Comparison of ENCODE assay signal across 9 cellular contexts in genomic region chr9:35553670-35554543, GRCh38. TPM values are rescaled to one million over a fixed set of nuclear protein-coding genes. Genes with fewer than 3 reads are reported as not detected.
A peak's percentile ranks its signal among the peaks of the same experiment; 100 is the strongest.
DNase-seq lines count a peak whose midpoint lies in the region; ATAC-seq and TF ChIP-seq lines count a peak whose summit lies in the region.
"Had no signal": no experiment of that assay in that cellular context is flagged by ENCODE, and none has a peak within 500 bp of the region (broad histone marks: within the 10 kb centered on the region; RNA-seq: fewer than 3 reads in every experiment).

No MANE protein-coding gene starts in this region.

- H3K9ac ChIP-seq in SK-N-SH, result no peak overlapping the region

- CTCF ChIA-PET in SK-N-SH (lab: Yijun Ruan, JAX), result interaction anchor here (0.5 to 7.2 kb wide), 55 partner anchors 8 to 780 kb away, joined by 3 to 45 read pairs (median 4); partner anchors contain the start of genes PIGO and RUSC2

- peak overlapping the region in 1 of 2 experiments; percentile 17; a peak in 1 of 4 replicates for H3K4me3 ChIP-seq in SK-N-SH (ENCODE audit: low read depth in 2 of 2, low read length in 1 of 2)

- H3K27me3 Mint-ChIP-seq in chondrocyte (ENCODE audit: low read depth), result no peaks in the 10 kb centered on the region
- H3K27me3 Mint-ChIP-seq: activated naive CD4-positive, alpha-beta T cell treated with anti-CD3 and anti-CD28 coated beads, Interleukin-2, amount 50 U/mL, for 24 hours had no signal

- ATAC-seq in left lobe of liver (peak; percentile 96), HG02885 (IDR thresholded peaks at IDR 0.05; ENCODE audit: poor library complexity, unreplicated experiment) (no peak)

- peaks cover 26 to 31% of the 10 kb centered on the region in 2 experiments for H3K36me3 ChIP-seq in SK-N-SH (replicated peaks in 1 of 2; ENCODE audit: control insufficient read depth in 1 of 2, insufficient read depth in 2 of 2, low read length in 1 of 2)

- peaks cover 28% of the 10 kb centered on the region for H3K4me1 Mint-ChIP-seq in chondrocyte (ENCODE audit: low read depth)
- H3K4me1 Mint-ChIP-seq: activated naive CD4-positive, alpha-beta T cell treated with anti-CD3 and anti-CD28 coated beads, Interleukin-2, amount 50 U/mL, for 24 hours had no signal

- no peaks in the 10 kb centered on the region for H3K27me3 ChIP-seq in SK-N-SH (ENCODE audit: insufficient read depth)

- DNase-seq in EL (peak; percentile 85), LHCN-M2 (ENCODE audit: low read depth) (peak; percentile 83), SK-N-SH (peak; percentile 84), chondrocyte (ENCODE audit: low spot score) (no peak), left lobe of liver (ENCODE audit: low spot score) (peak; percentile 62)
- DNase-seq in stimulated activated CD4-positive, alpha-beta T cell treated with anti-CD3 and anti-CD28 coated beads, Interleukin-2, amount 100 ng/mL, for 48 hours, result peak; percentile 20 to 27
- no peak for DNase-seq in activated CD8-positive, alpha-beta memory T cell treated with anti-CD3 and anti-CD28 coated beads for 24 hours

- peak; percentile 97 for TF ChIP-seq RAD21 in SK-N-SH (IDR thresholded peaks at IDR 0.05; ENCODE audit: low read length)

- peak; percentile 93 for TF ChIP-seq CTCF in SK-N-SH (IDR thresholded peaks at IDR 0.05)
- peak; percentile 97 for TF ChIP-seq CTCF in chondrocyte (IDR thresholded peaks at IDR 0.05)

- no peak overlapping the region for H3K4me3 Mint-ChIP-seq in chondrocyte (ENCODE audit: unreplicated experiment)
- H3K4me3 Mint-ChIP-seq: activated naive CD4-positive, alpha-beta T cell treated with anti-CD3 and anti-CD28 coated beads, Interleukin-2, amount 50 U/mL, for 24 hours had no signal

- no peaks in the 10 kb centered on the region for H3K9me3 Mint-ChIP-seq in chondrocyte (ENCODE audit: low read depth)
- H3K9me3 Mint-ChIP-seq: activated naive CD4-positive, alpha-beta T cell treated with anti-CD3 and anti-CD28 coated beads, Interleukin-2, amount 50 U/mL, for 24 hours had no signal

- 18% methylated on average over 12 of the region's 12 CpGs for WGBS in SK-N-SH (ENCODE audit: low lambda C conversion rate)

- H3K27ac ChIP-seq in SK-N-SH (ENCODE audit: low read depth in 2 of 2, low read length in 1 of 2), result peak overlapping the region in 1 of 2 experiments; percentile 38; a peak in 2 of 4 replicates

- peaks cover 31% of the 10 kb centered on the region for H4K20me1 ChIP-seq in SK-N-SH (ENCODE audit: insufficient read depth)

- no peak for TF ChIP-seq EP300 in SK-N-SH (IDR thresholded peaks at IDR 0.05; ENCODE audit: borderline replicate concordance in 1 of 2, low read depth in 1 of 2, low read length in 1 of 2)

- POLR2A ChIA-PET in SK-N-SH (lab: Yijun Ruan, JAX), result interaction anchor here (1.3 kb wide), 1 partner anchor 12 kb away, joined by 5 read pairs; no protein-coding TSS in a partner anchor

- no peaks in the 10 kb centered on the region for H3K9me2 ChIP-seq in SK-N-SH

- peaks cover 12% of the 10 kb centered on the region for H3F3A ChIP-seq in SK-N-SH (replicated peaks; ENCODE audit: insufficient read depth)

- peaks cover 0 to 5% of the 10 kb centered on the region in 2 experiments; a peak in 2 of 4 replicates for H3K4me1 ChIP-seq in SK-N-SH (ENCODE audit: control insufficient read depth in 1 of 2, insufficient read depth in 2 of 2, low read depth in 1 of 2, low read length in 1 of 2)

- H3K27ac Mint-ChIP-seq in chondrocyte (ENCODE audit: unreplicated experiment), result no peak overlapping the region
- H3K27ac Mint-ChIP-seq: activated naive CD4-positive, alpha-beta T cell treated with anti-CD3 and anti-CD28 coated beads, Interleukin-2, amount 50 U/mL, for 24 hours had no signal

- peaks cover 40% of the 10 kb centered on the region for H3K36me3 Mint-ChIP-seq in chondrocyte (ENCODE audit: low read depth)
- H3K36me3 Mint-ChIP-seq: activated naive CD4-positive, alpha-beta T cell treated with anti-CD3 and anti-CD28 coated beads, Interleukin-2, amount 50 U/mL, for 24 hours had no signal

- H2AFZ ChIP-seq in SK-N-SH (ENCODE audit: low read depth), result no peak overlapping the region

- peaks cover 59% of the 10 kb centered on the region for H3K79me2 ChIP-seq in SK-N-SH (ENCODE audit: insufficient read depth)

- peak overlapping the region; percentile 24 for H3K4me2 ChIP-seq in SK-N-SH

- H3K9me3 ChIP-seq in SK-N-SH, result no peaks in the 10 kb centered on the region

TF ChIP-seq in SK-N-SH, 30 proteins besides CTCF, POLR2A, EP300 and RAD21:
- no peak for TF ChIP-seq EZH2phosphoT487 (IDR thresholded peaks at IDR 0.05; ENCODE audit: borderline replicate concordance, low read depth)
- peak; percentile 96 for TF ChIP-seq SMC3 (IDR thresholded peaks at IDR 0.05; ENCODE audit: low read depth, low read length)
- no peak for TF ChIP-seq POLR2AphosphoS5 (IDR thresholded peaks at IDR 0.05; ENCODE audit: low read depth, low read length)
- TF ChIP-seq FOXJ3 (CRISPR knock-in tag; IDR thresholded peaks at IDR 0.05), result no peak
- TF ChIP-seq GATA2 (CRISPR knock-in tag; IDR thresholded peaks at IDR 0.05), result no peak
- no peak for TF ChIP-seq YY1 (IDR thresholded peaks at IDR 0.05; ENCODE audit: low read depth)
- TF ChIP-seq SIN3A (IDR thresholded peaks at IDR 0.05; ENCODE audit: borderline replicate concordance, low read depth, low read length), result no peak
- TF ChIP-seq PBX3 (IDR thresholded peaks at IDR 0.05), result no peak
- TF ChIP-seq CHD2 (IDR thresholded peaks at IDR 0.05; ENCODE audit: low read length, partially characterized antibody), result peak; percentile 38
- TF ChIP-seq TCF12 (IDR thresholded peaks at IDR 0.05), result no peak
- TF ChIP-seq RCOR1 (IDR thresholded peaks at IDR 0.05; ENCODE audit: low read length), result peak; percentile 46; the same call in 1 of the 2 replicates
- no peak for TF ChIP-seq TAF1 (IDR thresholded peaks at IDR 0.05; ENCODE audit: borderline replicate concordance, low read depth, low read length)
TF ChIP-seq in SK-N-SH: peak in this region for 3.

RNA-seq across cellular contexts. Expression of gene TESK1, which starts 51.2 kb away (rescaled TPM):
- total RNA-seq in LHCN-M2 (2014; rRNA removed) (21.7 and 26.8 TPM in 2 replicates), chondrocyte (50.7 to 54.7 TPM (median 54.3 TPM) in 3 replicates), left lobe of liver (15.6 TPM)
- polyA plus RNA-seq in LHCN-M2 (2012), result 37.5 TPM
- 26.0 TPM in 2 replicates for polyA plus RNA-seq in SK-N-SH (2012; rRNA removed)
- polyA plus RNA-seq in SK-N-SH (2012; cell fraction: cytosol; rRNA removed), result 8.6 and 13.0 TPM in 2 replicates
- polyA plus RNA-seq in SK-N-SH (2012; cell fraction: nucleus; rRNA removed), result 154 and 162 TPM in 2 replicates

Comparison
In these comparisons a context has a peak if more than half of its experiments do, and no peak if none do; other contexts are left out.
1. DNase-seq: peak in EL (single experiment), LHCN-M2 (single experiment), SK-N-SH (single experiment), left lobe of liver (single experiment) and stimulated activated CD4-positive, alpha-beta T cell treated with anti-CD3 and anti-CD28 coated beads, Interleukin-2, amount 100 ng/mL, for 48 hours (2 of 2); none in chondrocyte (single experiment) and activated CD8-positive, alpha-beta memory T cell treated with anti-CD3 and anti-CD28 coated beads for 24 hours (single experiment).